In genomic region chr1:47507140-47507539, GRCh38 we compare ENCODE assay signal across 20 cellular contexts.
DNase-seq lines count a peak whose midpoint lies in the region; ATAC-seq, FAIRE-seq and TF ChIP-seq lines count a peak whose summit lies in the region.
"Had no signal": no experiment of that assay in that cellular context is flagged by ENCODE, and none has a peak within 500 bp of the region (broad histone marks: within the 10 kb centered on the region; RNA-seq: fewer than 3 reads in every experiment).

No MANE protein-coding gene starts in this region.

- H3K9me1 ChIP-seq in K562 (ENCODE audit: control insufficient read depth, insufficient read depth, low read length) = no peaks in the 10 kb centered on the region

- H3K4me3 ChIP-seq in Karpas-422 (ENCODE audit: low read length) (no peak overlapping the region), K562 (no peak overlapping the region)

- H3K4me2 ChIP-seq in Karpas-422 (ENCODE audit: low read depth, low read length, poor library complexity, severe bottlenecking) = no peak overlapping the region
- H3K4me2 ChIP-seq in K562 (ENCODE audit: insufficient read depth, low read length) = no peak overlapping the region
- H3K4me2 ChIP-seq: KMS-11 had no signal

- 2% methylated on average over 3 of the region's 3 CpGs for WGBS in K562 (ENCODE audit: insufficient coverage, low coverage, missing lambda C conversion rate)

- no peak for TF ChIP-seq RAD21 in K562 (CRISPR knock-in tag; conservative IDR thresholded peaks at IDR 0.05 in 1 of 2, IDR thresholded peaks at IDR 0.05 in 1 of 2)

- H4K20me1 ChIP-seq in Karpas-422 (ENCODE audit: insufficient read depth, low read depth, low read length) = no peaks in the 10 kb centered on the region
- H4K20me1 ChIP-seq in K562 (replicated peaks; ENCODE audit: control insufficient read depth, insufficient read depth, low read length) = 0 out of 2 replicates have a peak, but pooled peaks cover under 1% of the 10 kb centered on the region

- CTCF ChIA-PET in activated CD4-positive, alpha-beta T cell treated with anti-CD3 and anti-CD28 coated beads for 36 hours (lab: Charles Lee) = interaction anchor here (0.7 to 0.8 kb wide), 2 partner anchors 11 to 22 kb away, joined by 3 to 4 read pairs; no protein-coding TSS in a partner anchor
- CTCF ChIA-PET in K562 (lab: Yijun Ruan, JAX; ENCODE audit: low intra/inter-chr PET ratio) = no interaction called here

- no peak for FAIRE-seq in K562 (lab: Jason Lieb, UNC)
- FAIRE-seq: A204.1, D721Med, endometrium had no signal

- H3K9me2 ChIP-seq in Karpas-422 (replicated peaks; ENCODE audit: insufficient read depth, low read length) = no peaks in the 10 kb centered on the region

- no TSS peak for BruUV-seq in K562 (replicated peaks; lab: Mats Ljungman, UMichigan)

- peaks cover 8% of the 10 kb centered on the region for H3K4me1 Mint-ChIP-seq in activated CD4-positive, alpha-beta T cell treated with anti-CD3 and anti-CD28 coated beads for 36 hours
- peaks cover 66% of the 10 kb centered on the region for H3K4me1 Mint-ChIP-seq in nephron progenitor cell
- no peaks in the 10 kb centered on the region for H3K4me1 Mint-ChIP-seq in T-helper 2 cell treated with Interferon-gamma antibody and Interleukin-4, amounts not matched to agents 5 μg/mL and 100 μg/mL, for 36 hours (ENCODE audit: low read depth)
- H3K4me1 Mint-ChIP-seq: memory B cell had no signal

- H3K27ac ChIP-seq in Karpas-422 (ENCODE audit: low read length) (no peak overlapping the region), K562 (ENCODE audit: extremely low read depth, low read depth, low read length) (no peak overlapping the region)
- H3K27ac ChIP-seq: KMS-11, sigmoid colon, upper lobe of left lung had no signal

- H3K4me1 ChIP-seq in Karpas-422 (ENCODE audit: low read length) = peaks cover 9% of the 10 kb centered on the region
- peaks cover 0 to 14% of the 10 kb centered on the region in 2 experiments; a peak in 4 of 5 replicates for H3K4me1 ChIP-seq in K562 (replicated peaks in 1 of 2; ENCODE audit: control insufficient read depth in 2 of 2, insufficient read depth in 2 of 2, low read length in 2 of 2)
- H3K4me1 ChIP-seq: BE2C, breast epithelium had no signal

- in situ Hi-C loops in K562 (cut with MboI) = no loop called here

- POLR2A ChIA-PET in activated CD4-positive, alpha-beta T cell treated with anti-CD3 and anti-CD28 coated beads for 36 hours (lab: Charles Lee) = interaction anchor here (0.6 kb wide), 1 partner anchor 208 kb away, joined by 3 read pairs; no protein-coding TSS in a partner anchor
- POLR2A ChIA-PET in K562 (lab: Yijun Ruan, JAX) = interaction anchor here (0.6 to 1.7 kb wide), 4 partner anchors 10 to 73 kb away, joined by 3 to 7 read pairs (median 4); no protein-coding TSS in a partner anchor

- TF ChIP-seq POLR2A in K562 (conservative IDR thresholded peaks at IDR 0.05) = no peak

- no peak for TF ChIP-seq EP300 in K562 (IDR thresholded peaks at IDR 0.05; ENCODE audit: low read length)

- no peak for ATAC-seq in activated CD4-positive, alpha-beta T cell treated with anti-CD3 and anti-CD28 coated beads for 36 hours
- ATAC-seq in K562 (no peak), sciatic nerve (no peak)

- no peaks in the 10 kb centered on the region for H3K36me3 Mint-ChIP-seq in activated CD4-positive, alpha-beta T cell treated with anti-CD3 and anti-CD28 coated beads for 36 hours (ENCODE audit: low read depth)
- no peaks in the 10 kb centered on the region for H3K36me3 Mint-ChIP-seq in nephron progenitor cell (ENCODE audit: low read depth)
- no peaks in the 10 kb centered on the region for H3K36me3 Mint-ChIP-seq in T-helper 2 cell treated with Interferon-gamma antibody and Interleukin-4, amounts not matched to agents 5 μg/mL and 100 μg/mL, for 36 hours (ENCODE audit: low read depth)

- no peak for TF ChIP-seq CTCF in K562 (IDR thresholded peaks at IDR 0.05 in 2 of 3, conservative IDR thresholded peaks at IDR 0.05 in 1 of 3; ENCODE audit: insufficient read depth in 2 of 3, low read depth in 1 of 3, low read length in 3 of 3)
- no peak for TF ChIP-seq CTCF in nephron progenitor cell (IDR thresholded peaks at IDR 0.05)

- intact Hi-C loops in activated CD4-positive, alpha-beta T cell treated with anti-CD3 and anti-CD28 coated beads for 36 hours (cut with DNase I, micrococcal nuclease) = no loop called here
- intact Hi-C loops in K562 (cut with micrococcal nuclease) = no loop called here
- intact Hi-C loops in sciatic nerve (cut with DNase I) = no loop called here

- H3K27me3 Mint-ChIP-seq in activated CD4-positive, alpha-beta T cell treated with anti-CD3 and anti-CD28 coated beads for 36 hours = peaks cover 69% of the 10 kb centered on the region
- peaks cover 35% of the 10 kb centered on the region for H3K27me3 Mint-ChIP-seq in nephron progenitor cell (ENCODE audit: low read depth, poor library complexity)
- peaks cover 60% of the 10 kb centered on the region for H3K27me3 Mint-ChIP-seq in T-helper 2 cell treated with Interferon-gamma antibody and Interleukin-4, amounts not matched to agents 5 μg/mL and 100 μg/mL, for 36 hours (ENCODE audit: low read depth)

- H3K27me3 ChIP-seq in Karpas-422 (ENCODE audit: low read length) (no peaks in the 10 kb centered on the region), K562 (ENCODE audit: control insufficient read depth in 2 of 2, insufficient read depth in 2 of 2, low read length in 2 of 2) (peaks cover 34 to 54% of the 10 kb centered on the region in 2 experiments)

- no peak overlapping the region for H3K4me3 Mint-ChIP-seq in activated CD4-positive, alpha-beta T cell treated with anti-CD3 and anti-CD28 coated beads for 36 hours
- H3K4me3 Mint-ChIP-seq in nephron progenitor cell = peak overlapping the region; percentile 24
- no peak overlapping the region for H3K4me3 Mint-ChIP-seq in T-helper 2 cell treated with Interferon-gamma antibody and Interleukin-4, amounts not matched to agents 5 μg/mL and 100 μg/mL, for 36 hours

- H3K9me3 Mint-ChIP-seq in activated CD4-positive, alpha-beta T cell treated with anti-CD3 and anti-CD28 coated beads for 36 hours (ENCODE audit: low read depth) = no peaks in the 10 kb centered on the region
- H3K9me3 Mint-ChIP-seq in nephron progenitor cell = no peaks in the 10 kb centered on the region
- no peaks in the 10 kb centered on the region for H3K9me3 Mint-ChIP-seq in T-helper 2 cell treated with Interferon-gamma antibody and Interleukin-4, amounts not matched to agents 5 μg/mL and 100 μg/mL, for 36 hours

- peak; percentile 9 for DNase-seq in activated CD4-positive, alpha-beta T cell treated with anti-CD3 and anti-CD28 coated beads for 36 hours
- no peak for DNase-seq in activated CD4-positive, alpha-beta T cell treated with anti-CD3 and anti-CD28 coated beads for 48 hours
- DNase-seq in Karpas-422 (peak; percentile 72), K562 (ENCODE audit: extremely low read depth in 1 of 4, low spot score in 3 of 4) (no peak), nephron progenitor cell (no peak), sciatic nerve (ENCODE audit: low spot score) (no peak)
- DNase-seq in activated naive CD4-positive, alpha-beta T cell treated with anti-CD3 and anti-CD28 coated beads, Interleukin-2, amount 50 U/mL, for 16 hours = no peak
- DNase-seq in T-helper 2 cell treated with Interferon-gamma antibody and Interleukin-4, amounts not matched to agents 5 μg/mL and 100 μg/mL, for 36 hours (ENCODE audit: low spot score) = no peak
- DNase-seq: cortex of kidney; sigmoid colon; stimulated activated CD4-positive, alpha-beta T cell treated with anti-CD3 and anti-CD28 coated beads, Interleukin-15, amount 100 ng/mL, for 24 hours had no signal

- H3K27ac Mint-ChIP-seq in activated CD4-positive, alpha-beta T cell treated with anti-CD3 and anti-CD28 coated beads for 36 hours = no peak overlapping the region
- H3K27ac Mint-ChIP-seq in nephron progenitor cell = no peak overlapping the region
- no peak overlapping the region for H3K27ac Mint-ChIP-seq in T-helper 2 cell treated with Interferon-gamma antibody and Interleukin-4, amounts not matched to agents 5 μg/mL and 100 μg/mL, for 36 hours
- H3K27ac Mint-ChIP-seq: H9, memory B cell had no signal

- H2AFZ ChIP-seq in Karpas-422 (ENCODE audit: low read length) (no peak overlapping the region), K562 (ENCODE audit: low read depth, low read length) (no peak overlapping the region)

- H3K36me3 ChIP-seq in Karpas-422 (ENCODE audit: insufficient read depth, low read length) (no peaks in the 10 kb centered on the region), K562 (ENCODE audit: control insufficient read depth, insufficient read depth, low read length) (no peaks in the 10 kb centered on the region)
- H3K36me3 ChIP-seq: BE2C, breast epithelium, sigmoid colon, upper lobe of left lung had no signal

- H3K9ac ChIP-seq in Karpas-422 (ENCODE audit: low read length) (no peak overlapping the region), K562 (ENCODE audit: insufficient read depth in 1 of 2, low read depth in 2 of 2, low read length in 2 of 2) (no peak overlapping the region)
- H3K9ac ChIP-seq: KMS-11 had no signal

- H3K79me2 ChIP-seq in Karpas-422 (ENCODE audit: low read length) = no peaks in the 10 kb centered on the region
- no peaks in the 10 kb centered on the region for H3K79me2 ChIP-seq in K562 (ENCODE audit: control insufficient read depth, insufficient read depth, low read length)

- H3K9me3 ChIP-seq in Karpas-422 (ENCODE audit: low read length) (no peaks in the 10 kb centered on the region), K562 (replicated peaks; ENCODE audit: control insufficient read depth, insufficient read depth, low read depth, low read length) (no peaks in the 10 kb centered on the region)
- H3K9me3 ChIP-seq: BE2C, breast epithelium, sigmoid colon, upper lobe of left lung had no signal

TF ChIP-seq in K562, 482 proteins besides CTCF, POLR2A, EP300 and RAD21:
- TF ChIP-seq ELF2 (CRISPR knock-in tag; IDR thresholded peaks at IDR 0.05) = no peak
- no peak for TF ChIP-seq ZNF282 (CRISPR knock-in tag; IDR thresholded peaks at IDR 0.05)
- TF ChIP-seq CHD2 (IDR thresholded peaks at IDR 0.05; ENCODE audit: low read depth, low read length) = no peak
- no peak for TF ChIP-seq BDP1 (IDR thresholded peaks at IDR 0.05; ENCODE audit: insufficient read depth, insufficient read length)
- TF ChIP-seq ZFP36 (IDR thresholded peaks at IDR 0.05; ENCODE audit: low read depth, low read length, partially characterized antibody) = no peak
- TF ChIP-seq RBM25 (IDR thresholded peaks at IDR 0.05; ENCODE audit: low read depth, low read length, severe bottlenecking) = peak; percentile 71
- TF ChIP-seq EGR1 (conservative IDR thresholded peaks at IDR 0.05) = no peak

Comparison
In these comparisons a context has a peak if more than half of its experiments do, and no peak if none do; other contexts are left out.
1. DNase-seq: peak in activated CD4-positive, alpha-beta T cell treated with anti-CD3 and anti-CD28 coated beads for 36 hours (single experiment) and Karpas-422 (single experiment); none in activated CD4-positive, alpha-beta T cell treated with anti-CD3 and anti-CD28 coated beads for 48 hours (single experiment), K562 (0 of 4), nephron progenitor cell (single experiment), activated naive CD4-positive, alpha-beta T cell treated with anti-CD3 and anti-CD28 coated beads, Interleukin-2, amount 50 U/mL, for 16 hours (single experiment), sciatic nerve (single experiment) and T-helper 2 cell treated with Interferon-gamma antibody and Interleukin-4, amounts not matched to agents 5 μg/mL and 100 μg/mL, for 36 hours (single experiment).